Comparison of ENCODE assay signal across 1 cellular context in genomic region chr3:52532517-52532837, GRCh38.
TF ChIP-seq lines count a peak whose summit lies in the region.

No MANE protein-coding gene starts in this region.

TF ChIP-seq in GM23338, 12 proteins besides CTCF, POLR2A, EP300 and RAD21 (continued from another document):
- no peak for TF ChIP-seq ZNF462 (CRISPR knock-in tag; IDR thresholded peaks at IDR 0.05)
- no peak for TF ChIP-seq ETS1 (IDR thresholded peaks at IDR 0.05)
TF ChIP-seq in GM23338: peak in this region for 0.
